Comparison of ENCODE assay signal across 25 cellular contexts in genomic region chr2:2570871-2571270, GRCh38.
"Had no signal": no experiment of that assay in that cellular context is flagged by ENCODE, and none has a peak within 500 bp of the region (broad histone marks: within the 10 kb centered on the region; RNA-seq: fewer than 3 reads in every experiment).

No MANE protein-coding gene starts in this region.

- H3K27me3 Mint-ChIP-seq: natural killer cell treated with Interleukin-12 subunit alpha and Interleukin-12 subunit beta and Interleukin-15 and Interleukin-18, amount 100 ng/mL, for 72 hours; stimulated activated naive B cell treated with anti-CD40 and anti-IgM and Interleukin-4, amounts not matched to agents 10 μg/mL and 1 μg/mL and 100 μg/mL, for 72 hours had no signal

- H3K9me3 Mint-ChIP-seq: immature natural killer cell; naive thymus-derived CD4-positive, alpha-beta T cell; natural killer cell treated with Interleukin-12 subunit alpha and Interleukin-12 subunit beta and Interleukin-15 and Interleukin-18, amount 100 ng/mL, for 72 hours had no signal

- H3K4me3 Mint-ChIP-seq: immature natural killer cell; naive thymus-derived CD4-positive, alpha-beta T cell; natural killer cell treated with Interleukin-12 subunit alpha and Interleukin-12 subunit beta and Interleukin-15 and Interleukin-18, amount 100 ng/mL, for 72 hours; stimulated activated naive B cell treated with anti-CD40 and anti-IgM and Interleukin-4, amounts not matched to agents 10 μg/mL and 1 μg/mL and 100 μg/mL, for 72 hours had no signal

- H3K4me3 ChIP-seq: heart left ventricle, left ventricle myocardium inferior, lung, mucosa of descending colon, right atrium auricular region, right lobe of liver, smooth muscle cell, stomach, testis, thyroid gland, upper lobe of right lung had no signal

- H3K27me3 ChIP-seq: right atrium auricular region, right lobe of liver, stomach, testis, thyroid gland, upper lobe of right lung had no signal

- H3K36me3 ChIP-seq: heart left ventricle, left ventricle myocardium inferior, right atrium auricular region, right lobe of liver, stomach, thyroid gland, upper lobe of right lung had no signal

- DNase-seq: heart left ventricle; hypothalamus; immature natural killer cell; left ventricle myocardium inferior; mesendoderm; midbrain; mucosa of descending colon; naive thymus-derived CD4-positive, alpha-beta T cell; nucleus accumbens; right lobe of liver; stimulated activated CD4-positive, alpha-beta T cell treated with anti-CD3 and anti-CD28 coated beads, Interleukin-12 subunit alpha, Interleukin-12 subunit beta, amount 100 ng/mL, for 4 hours; stimulated activated CD4-positive, alpha-beta T cell treated with anti-CD3 and anti-CD28 coated beads, Interleukin-15, amount 100 ng/mL, for 24 hours; stimulated activated CD4-positive, alpha-beta T cell treated with anti-CD3 and anti-CD28 coated beads, Interleukin-4, amount 100 ng/mL, for 1 hour; stimulated activated naive B cell treated with anti-CD40 and anti-IgM and Interleukin-4, amounts not matched to agents 10 μg/mL and 1 μg/mL and 100 μg/mL, for 72 hours; stimulated activated naive CD8-positive, alpha-beta T cell treated with anti-CD3 and anti-CD28 coated beads, Interleukin-15, Interleukin-2, amounts not matched to agents 100 U/mL and 50 U/mL, for 24 hours; stomach; testis; thyroid gland; trophoblast cell; upper lobe of right lung had no signal

- H3K9me3 ChIP-seq: heart left ventricle, left ventricle myocardium inferior, right atrium auricular region, right lobe of liver, stomach, testis, thyroid gland, upper lobe of right lung had no signal

- H3K4me1 Mint-ChIP-seq: immature natural killer cell; naive thymus-derived CD4-positive, alpha-beta T cell; stimulated activated naive B cell treated with anti-CD40 and anti-IgM and Interleukin-4, amounts not matched to agents 10 μg/mL and 1 μg/mL and 100 μg/mL, for 72 hours had no signal

- H3K27ac ChIP-seq: heart left ventricle, left ventricle myocardium inferior, right atrium auricular region, right lobe of liver, stomach, testis, thyroid gland, upper lobe of right lung had no signal

- H3K27ac Mint-ChIP-seq: immature natural killer cell; naive thymus-derived CD4-positive, alpha-beta T cell; natural killer cell treated with Interleukin-12 subunit alpha and Interleukin-12 subunit beta and Interleukin-15 and Interleukin-18, amount 100 ng/mL, for 72 hours; progenitor cell of endocrine pancreas; stimulated activated naive B cell treated with anti-CD40 and anti-IgM and Interleukin-4, amounts not matched to agents 10 μg/mL and 1 μg/mL and 100 μg/mL, for 72 hours had no signal

- H3K36me3 Mint-ChIP-seq: immature natural killer cell; naive thymus-derived CD4-positive, alpha-beta T cell; natural killer cell treated with Interleukin-12 subunit alpha and Interleukin-12 subunit beta and Interleukin-15 and Interleukin-18, amount 100 ng/mL, for 72 hours; stimulated activated naive B cell treated with anti-CD40 and anti-IgM and Interleukin-4, amounts not matched to agents 10 μg/mL and 1 μg/mL and 100 μg/mL, for 72 hours had no signal

- H3K4me1 ChIP-seq: heart left ventricle, left ventricle myocardium inferior, right atrium auricular region, right lobe of liver, stomach, testis, thyroid gland, upper lobe of right lung had no signal
